In genomic region chr19:45090598-45090997, GRCh38 we compare ENCODE assay signal across 1 cellular context.
TF ChIP-seq lines count a peak whose summit lies in the region.

No MANE protein-coding gene starts in this region.

TF ChIP-seq in HCT116, 20 proteins besides CTCF, POLR2A, EP300 and RAD21 (continued from another document):
- TF ChIP-seq YY1 (IDR thresholded peaks at IDR 0.05; ENCODE audit: extremely low read depth, insufficient replicate concordance, low read depth, low read length) = no peak
- no peak for TF ChIP-seq ZFX (IDR thresholded peaks at IDR 0.05)
- TF ChIP-seq FOSL1 (IDR thresholded peaks at IDR 0.05; ENCODE audit: low read depth) = no peak
TF ChIP-seq in HCT116: peak in this region for 0.
